ENCODE assay signal across 15 cellular contexts in the genomic region with DNA sequence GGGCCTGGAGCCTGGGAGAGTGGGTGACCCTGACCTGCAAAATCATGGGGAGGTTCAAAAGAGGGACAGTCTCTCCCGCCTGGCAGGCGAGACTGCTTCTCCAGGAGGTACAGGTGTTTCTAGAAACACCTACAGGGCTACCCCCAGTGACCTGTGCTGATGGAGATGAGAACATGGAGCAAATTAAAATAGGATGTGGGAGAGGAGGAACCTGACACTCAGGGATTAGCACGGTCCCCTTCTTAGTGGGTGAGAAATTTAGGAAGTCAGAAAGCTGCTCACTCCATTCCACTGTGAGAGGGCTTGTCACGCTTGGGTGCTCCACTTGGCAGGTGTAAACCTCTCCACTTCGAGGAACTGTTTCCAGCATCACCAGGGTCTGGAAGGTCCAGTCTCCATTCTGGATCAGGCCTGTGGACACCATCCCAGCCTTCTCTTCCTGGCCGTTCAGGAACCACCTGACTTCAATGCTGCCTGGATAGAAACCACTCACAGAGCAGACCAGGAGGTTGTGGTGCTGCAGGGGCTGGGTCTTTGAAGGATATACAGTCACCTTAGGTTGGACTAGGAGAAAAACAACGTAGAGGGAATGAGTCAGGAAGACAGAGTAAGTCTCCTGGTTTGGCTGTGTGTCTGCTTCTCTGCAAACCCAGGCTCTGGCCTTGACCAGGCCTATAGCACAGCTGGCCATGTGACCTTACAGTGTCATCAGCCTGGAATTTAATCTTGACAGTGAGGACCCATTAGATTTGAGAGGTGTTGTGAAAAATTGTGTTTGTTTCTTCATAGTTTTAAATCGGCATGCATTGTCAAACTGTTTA. TPM values are rescaled to one million over a fixed set of nuclear protein-coding genes. Genes with fewer than 3 reads are reported as not detected.
"Had no signal": no experiment of that assay in that cellular context is flagged by ENCODE, and none has a peak within 500 bp of the region (broad histone marks: within the 10 kb centered on the region; RNA-seq: fewer than 3 reads in every experiment).

No MANE protein-coding gene starts in this region.

- H3K36me3 Mint-ChIP-seq: activated naive CD8-positive, alpha-beta T cell treated with anti-CD3 and anti-CD28 coated beads, Interleukin-2, amount 10 ng/mL, durations not matched to agents 7 days and 5 days had no signal

- ATAC-seq: activated CD4-positive, CD25-positive, alpha-beta regulatory T cell treated with anti-CD3 and anti-CD28 coated beads, Interleukin-2, amount 50 U/mL, for 24 hours; activated T-cell treated with anti-CD3 and anti-CD28 coated beads, Interleukin-2, amount 50 U/mL, for 4 hours had no signal

- H3K4me3 Mint-ChIP-seq: activated naive CD8-positive, alpha-beta T cell treated with anti-CD3 and anti-CD28 coated beads, Interleukin-2, amount 10 ng/mL, durations not matched to agents 7 days and 5 days; activated T-cell treated with anti-CD3 and anti-CD28 coated beads, Interleukin-2, amount 50 U/mL, for 4 hours had no signal

- H3K9me3 Mint-ChIP-seq: activated naive CD8-positive, alpha-beta T cell treated with anti-CD3 and anti-CD28 coated beads, Interleukin-2, amount 10 ng/mL, durations not matched to agents 7 days and 5 days; activated T-cell treated with anti-CD3 and anti-CD28 coated beads, Interleukin-2, amount 50 U/mL, for 4 hours had no signal

- DNase-seq: activated gamma-delta T cell treated with Interleukin-2 at 50 U/mL for 16 hours; activated naive CD8-positive, alpha-beta T cell treated with anti-CD3 and anti-CD28 coated beads, Interleukin-2, amount 10 ng/mL, durations not matched to agents 7 days and 5 days; activated T-cell treated with anti-CD3 and anti-CD28 coated beads, Interleukin-2, amount 50 U/mL, for 4 hours; colonic mucosa; effector CD8-positive, alpha-beta T cell; heart left ventricle; stimulated activated CD4-positive, alpha-beta T cell treated with anti-CD3 and anti-CD28 coated beads, Interleukin-15, amount 100 ng/mL, for 24 hours; stimulated activated CD4-positive, alpha-beta T cell treated with anti-CD3 and anti-CD28 coated beads, Interleukin-4, amount 100 ng/mL, for 24 hours; T-helper 2 cell had no signal

RNA-seq across cellular contexts. Expression of a gene that starts 51.4 kb away (rescaled TPM):
- total RNA-seq: astrocyte, kidney epithelial cell had no signal
- polyA plus RNA-seq: pancreas had no signal

RNA-seq across cellular contexts. Expression of a gene that starts 55.7 kb away (rescaled TPM):
- total RNA-seq: astrocyte, frontal cortex, renal cortical epithelial cell had no signal
